In the genomic region with DNA sequence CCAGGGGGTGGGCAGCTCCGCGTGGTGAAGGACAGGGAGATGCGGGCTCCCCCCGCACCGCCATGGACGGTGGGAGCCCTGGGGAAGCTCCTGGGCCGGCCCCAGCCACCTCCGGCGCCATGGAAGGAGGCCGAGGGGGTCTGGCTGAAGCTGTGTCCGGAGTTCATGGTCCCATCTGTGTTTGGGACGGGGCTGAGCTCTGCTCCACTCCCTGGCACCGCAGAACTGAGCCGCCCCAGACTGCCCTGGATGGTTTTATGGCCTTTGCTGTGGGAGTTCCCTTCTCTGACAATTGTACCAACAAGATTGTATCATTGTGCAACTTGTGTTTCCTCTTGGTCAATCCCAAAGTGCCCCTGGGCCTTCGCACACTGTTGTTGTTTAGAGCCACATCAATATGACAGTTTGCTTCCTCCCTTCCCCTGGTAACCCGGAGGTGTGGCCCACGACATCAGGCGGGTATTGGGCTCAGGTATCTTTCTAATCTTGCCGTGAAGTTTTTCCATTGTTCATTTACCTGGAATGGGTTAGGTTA, we compare ENCODE assay signal across 1 cellular context.
TF ChIP-seq lines count a peak whose summit lies in the region.

No MANE protein-coding gene starts in this region.

TF ChIP-seq in HepG2, 621 proteins besides CTCF, POLR2A, EP300 and RAD21 (continued from another document):
- TF ChIP-seq, protein P1, sequence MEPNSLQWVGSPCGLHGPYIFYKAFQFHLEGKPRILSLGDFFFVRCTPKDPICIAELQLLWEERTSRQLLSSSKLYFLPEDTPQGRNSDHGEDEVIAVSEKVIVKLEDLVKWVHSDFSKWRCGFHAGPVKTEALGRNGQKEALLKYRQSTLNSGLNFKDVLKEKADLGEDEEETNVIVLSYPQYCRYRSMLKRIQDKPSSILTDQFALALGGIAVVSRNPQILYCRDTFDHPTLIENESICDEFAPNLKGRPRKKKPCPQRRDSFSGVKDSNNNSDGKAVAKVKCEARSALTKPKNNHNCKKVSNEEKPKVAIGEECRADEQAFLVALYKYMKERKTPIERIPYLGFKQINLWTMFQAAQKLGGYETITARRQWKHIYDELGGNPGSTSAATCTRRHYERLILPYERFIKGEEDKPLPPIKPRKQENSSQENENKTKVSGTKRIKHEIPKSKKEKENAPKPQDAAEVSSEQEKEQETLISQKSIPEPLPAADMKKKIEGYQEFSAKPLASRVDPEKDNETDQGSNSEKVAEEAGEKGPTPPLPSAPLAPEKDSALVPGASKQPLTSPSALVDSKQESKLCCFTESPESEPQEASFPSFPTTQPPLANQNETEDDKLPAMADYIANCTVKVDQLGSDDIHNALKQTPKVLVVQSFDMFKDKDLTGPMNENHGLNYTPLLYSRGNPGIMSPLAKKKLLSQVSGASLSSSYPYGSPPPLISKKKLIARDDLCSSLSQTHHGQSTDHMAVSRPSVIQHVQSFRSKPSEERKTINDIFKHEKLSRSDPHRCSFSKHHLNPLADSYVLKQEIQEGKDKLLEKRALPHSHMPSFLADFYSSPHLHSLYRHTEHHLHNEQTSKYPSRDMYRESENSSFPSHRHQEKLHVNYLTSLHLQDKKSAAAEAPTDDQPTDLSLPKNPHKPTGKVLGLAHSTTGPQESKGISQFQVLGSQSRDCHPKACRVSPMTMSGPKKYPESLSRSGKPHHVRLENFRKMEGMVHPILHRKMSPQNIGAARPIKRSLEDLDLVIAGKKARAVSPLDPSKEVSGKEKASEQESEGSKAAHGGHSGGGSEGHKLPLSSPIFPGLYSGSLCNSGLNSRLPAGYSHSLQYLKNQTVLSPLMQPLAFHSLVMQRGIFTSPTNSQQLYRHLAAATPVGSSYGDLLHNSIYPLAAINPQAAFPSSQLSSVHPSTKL (CRISPR knock-in tag; IDR thresholded peaks at IDR 0.05): peak; percentile 30
- TF ChIP-seq SALL2 (CRISPR knock-in tag; IDR thresholded peaks at IDR 0.05) (peak; percentile 45; the same call in 1 of the 2 replicates), HNF4A (CRISPR knock-in tag; IDR thresholded peaks at IDR 0.05) (peak; percentile 41), SOX5 (CRISPR knock-in tag; IDR thresholded peaks at IDR 0.05; ENCODE audit: borderline replicate concordance) (peak; percentile 55; the same call in 1 of the 2 replicates), ARID2 (CRISPR knock-in tag; IDR thresholded peaks at IDR 0.05; ENCODE audit: borderline replicate concordance) (0 out of 2 replicates have a peak, but pooled peaks have one; percentile 61), ZNF883 (CRISPR knock-in tag; IDR thresholded peaks at IDR 0.05; ENCODE audit: not compliant biosample characterization) (no peak), ZNF331 (CRISPR knock-in tag; IDR thresholded peaks at IDR 0.05) (peak; percentile 25), EED (CRISPR knock-in tag; IDR thresholded peaks at IDR 0.05) (0 out of 2 replicates have a peak, but pooled peaks have one; percentile 51), DR1 (CRISPR knock-in tag; IDR thresholded peaks at IDR 0.05) (peak; percentile 40; the same call in 1 of the 2 replicates), ZNF143 (CRISPR knock-in tag; IDR thresholded peaks at IDR 0.05) (0 out of 2 replicates have a peak, but pooled peaks have one; percentile 19), TBX2 (CRISPR knock-in tag; IDR thresholded peaks at IDR 0.05; ENCODE audit: borderline replicate concordance) (peak; percentile 35; the same call in 1 of the 2 replicates), ZSCAN9 (CRISPR knock-in tag; IDR thresholded peaks at IDR 0.05; ENCODE audit: borderline replicate concordance) (0 out of 2 replicates have a peak, but pooled peaks have one; percentile 7), ZFY (CRISPR knock-in tag; IDR thresholded peaks at IDR 0.05) (peak; percentile 54; the same call in 1 of the 2 replicates), PHF21A (CRISPR knock-in tag; IDR thresholded peaks at IDR 0.05) (0 out of 2 replicates have a peak, but pooled peaks have one; percentile 33), ETV5 (CRISPR knock-in tag; IDR thresholded peaks at IDR 0.05; ENCODE audit: borderline replicate concordance) (peak; percentile 59; the same call in 1 of the 2 replicates), MAFG (CRISPR knock-in tag; IDR thresholded peaks at IDR 0.05) (no peak), ASH2L (IDR thresholded peaks at IDR 0.05; ENCODE audit: insufficient read length, low read depth, low read length) (peak; percentile 36), MED1 (CRISPR knock-in tag; IDR thresholded peaks at IDR 0.05) (peak; percentile 49; the same call in 1 of the 2 replicates), MED8 (CRISPR knock-in tag; IDR thresholded peaks at IDR 0.05; ENCODE audit: insufficient replicate concordance) (peak; percentile 24), ZKSCAN5 (CRISPR knock-in tag; IDR thresholded peaks at IDR 0.05) (no peak), ZNF878 (CRISPR knock-in tag; IDR thresholded peaks at IDR 0.05) (no peak), RFXAP (CRISPR knock-in tag; IDR thresholded peaks at IDR 0.05; ENCODE audit: borderline replicate concordance) (0 out of 2 replicates have a peak, but pooled peaks have one; percentile 40), ZEB1 (IDR thresholded peaks at IDR 0.05; ENCODE audit: insufficient replicate concordance, low read depth) (peak; percentile 67), RARA (CRISPR knock-in tag; IDR thresholded peaks at IDR 0.05) (no peak), GLI4 (CRISPR knock-in tag; IDR thresholded peaks at IDR 0.05; ENCODE audit: borderline replicate concordance) (no peak)
- TF ChIP-seq, protein P2, sequence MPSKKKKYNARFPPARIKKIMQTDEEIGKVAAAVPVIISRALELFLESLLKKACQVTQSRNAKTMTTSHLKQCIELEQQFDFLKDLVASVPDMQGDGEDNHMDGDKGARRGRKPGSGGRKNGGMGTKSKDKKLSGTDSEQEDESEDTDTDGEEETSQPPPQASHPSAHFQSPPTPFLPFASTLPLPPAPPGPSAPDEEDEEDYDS (CRISPR knock-in tag; IDR thresholded peaks at IDR 0.05): 0 out of 2 replicates have a peak, but pooled peaks have one; percentile 24
- TF ChIP-seq, protein P3, sequence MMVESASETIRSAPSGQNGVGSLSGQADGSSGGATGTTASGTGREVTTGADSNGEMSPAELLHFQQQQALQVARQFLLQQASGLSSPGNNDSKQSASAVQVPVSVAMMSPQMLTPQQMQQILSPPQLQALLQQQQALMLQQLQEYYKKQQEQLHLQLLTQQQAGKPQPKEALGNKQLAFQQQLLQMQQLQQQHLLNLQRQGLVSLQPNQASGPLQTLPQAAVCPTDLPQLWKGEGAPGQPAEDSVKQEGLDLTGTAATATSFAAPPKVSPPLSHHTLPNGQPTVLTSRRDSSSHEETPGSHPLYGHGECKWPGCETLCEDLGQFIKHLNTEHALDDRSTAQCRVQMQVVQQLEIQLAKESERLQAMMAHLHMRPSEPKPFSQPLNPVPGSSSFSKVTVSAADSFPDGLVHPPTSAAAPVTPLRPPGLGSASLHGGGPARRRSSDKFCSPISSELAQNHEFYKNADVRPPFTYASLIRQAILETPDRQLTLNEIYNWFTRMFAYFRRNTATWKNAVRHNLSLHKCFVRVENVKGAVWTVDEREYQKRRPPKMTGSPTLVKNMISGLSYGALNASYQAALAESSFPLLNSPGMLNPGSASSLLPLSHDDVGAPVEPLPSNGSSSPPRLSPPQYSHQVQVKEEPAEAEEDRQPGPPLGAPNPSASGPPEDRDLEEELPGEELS (CRISPR knock-in tag; IDR thresholded peaks at IDR 0.05): peak; percentile 79
- TF ChIP-seq, protein P4, sequence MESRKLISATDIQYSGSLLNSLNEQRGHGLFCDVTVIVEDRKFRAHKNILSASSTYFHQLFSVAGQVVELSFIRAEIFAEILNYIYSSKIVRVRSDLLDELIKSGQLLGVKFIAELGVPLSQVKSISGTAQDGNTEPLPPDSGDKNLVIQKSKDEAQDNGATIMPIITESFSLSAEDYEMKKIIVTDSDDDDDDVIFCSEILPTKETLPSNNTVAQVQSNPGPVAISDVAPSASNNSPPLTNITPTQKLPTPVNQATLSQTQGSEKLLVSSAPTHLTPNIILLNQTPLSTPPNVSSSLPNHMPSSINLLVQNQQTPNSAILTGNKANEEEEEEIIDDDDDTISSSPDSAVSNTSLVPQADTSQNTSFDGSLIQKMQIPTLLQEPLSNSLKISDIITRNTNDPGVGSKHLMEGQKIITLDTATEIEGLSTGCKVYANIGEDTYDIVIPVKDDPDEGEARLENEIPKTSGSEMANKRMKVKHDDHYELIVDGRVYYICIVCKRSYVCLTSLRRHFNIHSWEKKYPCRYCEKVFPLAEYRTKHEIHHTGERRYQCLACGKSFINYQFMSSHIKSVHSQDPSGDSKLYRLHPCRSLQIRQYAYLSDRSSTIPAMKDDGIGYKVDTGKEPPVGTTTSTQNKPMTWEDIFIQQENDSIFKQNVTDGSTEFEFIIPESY (CRISPR knock-in tag; IDR thresholded peaks at IDR 0.05): 0 out of 2 replicates have a peak, but pooled peaks have one; percentile 0
- TF ChIP-seq, protein P5, sequence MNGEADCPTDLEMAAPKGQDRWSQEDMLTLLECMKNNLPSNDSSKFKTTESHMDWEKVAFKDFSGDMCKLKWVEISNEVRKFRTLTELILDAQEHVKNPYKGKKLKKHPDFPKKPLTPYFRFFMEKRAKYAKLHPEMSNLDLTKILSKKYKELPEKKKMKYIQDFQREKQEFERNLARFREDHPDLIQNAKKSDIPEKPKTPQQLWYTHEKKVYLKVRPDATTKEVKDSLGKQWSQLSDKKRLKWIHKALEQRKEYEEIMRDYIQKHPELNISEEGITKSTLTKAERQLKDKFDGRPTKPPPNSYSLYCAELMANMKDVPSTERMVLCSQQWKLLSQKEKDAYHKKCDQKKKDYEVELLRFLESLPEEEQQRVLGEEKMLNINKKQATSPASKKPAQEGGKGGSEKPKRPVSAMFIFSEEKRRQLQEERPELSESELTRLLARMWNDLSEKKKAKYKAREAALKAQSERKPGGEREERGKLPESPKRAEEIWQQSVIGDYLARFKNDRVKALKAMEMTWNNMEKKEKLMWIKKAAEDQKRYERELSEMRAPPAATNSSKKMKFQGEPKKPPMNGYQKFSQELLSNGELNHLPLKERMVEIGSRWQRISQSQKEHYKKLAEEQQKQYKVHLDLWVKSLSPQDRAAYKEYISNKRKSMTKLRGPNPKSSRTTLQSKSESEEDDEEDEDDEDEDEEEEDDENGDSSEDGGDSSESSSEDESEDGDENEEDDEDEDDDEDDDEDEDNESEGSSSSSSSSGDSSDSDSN (CRISPR knock-in tag; IDR thresholded peaks at IDR 0.05): 0 out of 2 replicates have a peak, but pooled peaks have one; percentile 44
- TF ChIP-seq, protein P6, sequence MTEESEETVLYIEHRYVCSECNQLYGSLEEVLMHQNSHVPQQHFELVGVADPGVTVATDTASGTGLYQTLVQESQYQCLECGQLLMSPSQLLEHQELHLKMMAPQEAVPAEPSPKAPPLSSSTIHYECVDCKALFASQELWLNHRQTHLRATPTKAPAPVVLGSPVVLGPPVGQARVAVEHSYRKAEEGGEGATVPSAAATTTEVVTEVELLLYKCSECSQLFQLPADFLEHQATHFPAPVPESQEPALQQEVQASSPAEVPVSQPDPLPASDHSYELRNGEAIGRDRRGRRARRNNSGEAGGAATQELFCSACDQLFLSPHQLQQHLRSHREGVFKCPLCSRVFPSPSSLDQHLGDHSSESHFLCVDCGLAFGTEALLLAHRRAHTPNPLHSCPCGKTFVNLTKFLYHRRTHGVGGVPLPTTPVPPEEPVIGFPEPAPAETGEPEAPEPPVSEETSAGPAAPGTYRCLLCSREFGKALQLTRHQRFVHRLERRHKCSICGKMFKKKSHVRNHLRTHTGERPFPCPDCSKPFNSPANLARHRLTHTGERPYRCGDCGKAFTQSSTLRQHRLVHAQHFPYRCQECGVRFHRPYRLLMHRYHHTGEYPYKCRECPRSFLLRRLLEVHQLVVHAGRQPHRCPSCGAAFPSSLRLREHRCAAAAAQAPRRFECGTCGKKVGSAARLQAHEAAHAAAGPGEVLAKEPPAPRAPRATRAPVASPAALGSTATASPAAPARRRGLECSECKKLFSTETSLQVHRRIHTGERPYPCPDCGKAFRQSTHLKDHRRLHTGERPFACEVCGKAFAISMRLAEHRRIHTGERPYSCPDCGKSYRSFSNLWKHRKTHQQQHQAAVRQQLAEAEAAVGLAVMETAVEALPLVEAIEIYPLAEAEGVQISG (CRISPR knock-in tag; IDR thresholded peaks at IDR 0.05): 0 out of 2 replicates have a peak, but pooled peaks have one; percentile 24
- TF ChIP-seq, protein P7, sequence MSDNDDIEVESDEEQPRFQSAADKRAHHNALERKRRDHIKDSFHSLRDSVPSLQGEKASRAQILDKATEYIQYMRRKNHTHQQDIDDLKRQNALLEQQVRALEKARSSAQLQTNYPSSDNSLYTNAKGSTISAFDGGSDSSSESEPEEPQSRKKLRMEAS (IDR thresholded peaks at IDR 0.05): peak; percentile 26; the same call in 1 of the 2 replicates
